Comparison of ENCODE assay signal across 8 cellular contexts in the genomic region with DNA sequence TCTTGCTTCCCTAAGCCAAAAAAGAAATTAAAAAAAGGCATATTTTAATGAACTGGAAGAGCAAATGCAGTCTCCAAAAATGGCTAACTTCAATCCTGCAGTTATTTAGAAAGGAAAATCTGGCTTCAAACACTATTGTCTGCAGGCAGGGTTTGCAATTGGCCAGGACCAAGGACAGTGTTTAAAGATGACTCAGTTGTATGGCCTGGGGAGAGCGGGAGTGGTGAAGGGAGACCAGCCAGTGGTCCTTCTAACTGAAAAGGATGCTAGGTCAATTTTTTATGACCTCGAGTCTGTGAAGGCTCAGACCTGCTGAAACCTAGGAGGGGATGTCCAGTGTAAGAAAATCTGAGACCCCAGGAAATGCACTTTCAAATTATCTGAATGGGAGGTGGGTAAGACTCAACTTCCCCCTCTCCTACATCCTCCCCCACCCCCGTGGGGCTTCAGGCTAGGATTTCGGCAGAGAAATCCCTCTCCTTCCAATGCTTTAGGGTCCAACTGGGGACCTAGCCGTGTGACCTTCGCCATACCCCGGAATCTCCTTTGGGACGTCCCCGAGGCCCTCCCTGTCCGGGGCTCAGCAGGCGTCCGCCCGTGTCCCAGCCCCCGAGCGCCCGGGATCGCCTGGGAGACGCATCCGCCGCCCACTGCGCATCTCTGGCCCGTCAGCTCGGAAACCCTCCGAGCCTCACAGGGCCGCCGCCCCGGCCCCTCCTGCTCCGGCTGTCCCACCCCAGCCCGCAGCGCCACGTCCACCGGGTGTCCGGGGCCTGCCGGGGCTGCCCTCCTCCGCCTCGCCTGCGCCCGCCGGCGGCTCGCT. TPM values are rescaled to one million over a fixed set of nuclear protein-coding genes. Genes with fewer than 3 reads are reported as not detected.
A peak's percentile ranks its signal among the peaks of the same experiment; 100 is the strongest.
DNase-seq lines count a peak whose midpoint lies in the region; ATAC-seq and TF ChIP-seq lines count a peak whose summit lies in the region.

No MANE protein-coding gene starts in this region.

- no peak for TF ChIP-seq CTCF in OCI-LY1 (IDR thresholded peaks at IDR 0.05; ENCODE audit: low read length)
- TF ChIP-seq CTCF in right lobe of liver (IDR thresholded peaks at IDR 0.05) = no peak

- no peaks in the 10 kb centered on the region for H3K9me3 ChIP-seq in OCI-LY1 (ENCODE audit: low read length)
- no peaks in the 10 kb centered on the region for H3K9me3 ChIP-seq in right lobe of liver
- no peaks in the 10 kb centered on the region for H3K9me3 ChIP-seq in subcutaneous abdominal adipose tissue (ENCODE audit: control insufficient read depth in 5 of 5, low read length in 5 of 5)

- H3K4me2 ChIP-seq in OCI-LY1 (ENCODE audit: low read length) = peak overlapping the region; percentile 65

- H2AFZ ChIP-seq in OCI-LY1 (ENCODE audit: low read length) = no peak overlapping the region

- TF ChIP-seq POLR2A in right lobe of liver (IDR thresholded peaks at IDR 0.05) = no peak

- H3K79me2 ChIP-seq in OCI-LY1 (ENCODE audit: insufficient read depth, low read length) = no peaks in the 10 kb centered on the region

- H4K20me1 ChIP-seq in OCI-LY1 (ENCODE audit: insufficient read depth, low read length) = no peaks in the 10 kb centered on the region

- H3K27me3 ChIP-seq in OCI-LY1 (ENCODE audit: insufficient read depth, low read length) (no peaks in the 10 kb centered on the region; the same call in 1 of the 2 replicates), right lobe of liver (no peaks in the 10 kb centered on the region), subcutaneous abdominal adipose tissue (ENCODE audit: control insufficient read depth in 5 of 5, insufficient read depth in 4 of 5, low read length in 5 of 5) (peaks cover 5 to 15% (median 8%) of the 10 kb centered on the region in 5 donors)

- intact Hi-C loops in right lobe of liver (cut with DNase I) = no loop called here

- no peaks in the 10 kb centered on the region for H3F3A ChIP-seq in OCI-LY1 (ENCODE audit: insufficient read depth, low read length)

- H3K4me3 ChIP-seq in OCI-LY1 (ENCODE audit: low read depth, low read length, poor library complexity, severe bottlenecking) = peak overlapping the region; percentile 61
- peak overlapping the region; percentile 44 to 62 (median 46) for H3K4me3 ChIP-seq in right lobe of liver
- H3K4me3 ChIP-seq in subcutaneous abdominal adipose tissue (ENCODE audit: low read depth in 1 of 5, low read length in 5 of 5) = peak overlapping the region; percentile 47 to 74 (median 63)

- no peak overlapping the region for H3K27ac ChIP-seq in OCI-LY1 (ENCODE audit: low read depth, low read length, poor library complexity, severe bottlenecking)
- peak overlapping the region; percentile 60 for H3K27ac ChIP-seq in cingulate gyrus (ENCODE audit: low read depth, low read length)
- H3K27ac ChIP-seq in right lobe of liver = no peak overlapping the region
- no peak overlapping the region for H3K27ac ChIP-seq in subcutaneous abdominal adipose tissue (ENCODE audit: low read depth, low read length)

- DNase-seq in AG20443 (ENCODE audit: low spot score) (peak; percentile 65), right lobe of liver (peak in 1 of 3 donors; percentile 20)

- WGBS in right lobe of liver (ENCODE audit: insufficient coverage, low coverage, low lambda C conversion rate, missing lambda C conversion rate) = 4% methylated on average over 22 of the region's 41 CpGs

- ATAC-seq in GM18511 (IDR thresholded peaks at IDR 0.05; ENCODE audit: unreplicated experiment) = peak; percentile 55
- peak; percentile 19 for ATAC-seq in HG02981 (IDR thresholded peaks at IDR 0.05; ENCODE audit: unreplicated experiment)
- ATAC-seq in right lobe of liver = peak; percentile 29 to 53 (median 48)
- ATAC-seq in HG03108 (IDR thresholded peaks at IDR 0.05; ENCODE audit: unreplicated experiment) = no peak

- H3K36me3 ChIP-seq in OCI-LY1 (ENCODE audit: insufficient read depth, low read length) = no peaks in the 10 kb centered on the region
- H3K36me3 ChIP-seq in right lobe of liver = no peaks in the 10 kb centered on the region
- H3K36me3 ChIP-seq in subcutaneous abdominal adipose tissue (ENCODE audit: control insufficient read depth in 5 of 5, insufficient read depth in 5 of 5, low read length in 5 of 5) = no peaks in the 10 kb centered on the region

- H3K9ac ChIP-seq in OCI-LY1 (ENCODE audit: low read length) (no peak overlapping the region; the same call in 1 of the 2 replicates), subcutaneous abdominal adipose tissue (ENCODE audit: low read length in 5 of 5) (peak overlapping the region in 2 of 5 donors; percentile 16 to 66)

- H3K9me2 ChIP-seq in OCI-LY1 (ENCODE audit: low read depth, low read length) = no peaks in the 10 kb centered on the region

- peaks cover 4% of the 10 kb centered on the region for H3K4me1 ChIP-seq in OCI-LY1 (ENCODE audit: insufficient read depth, low read length, severe bottlenecking)
- peaks cover 0 to 5% (median 0%) of the 10 kb centered on the region in 4 donors for H3K4me1 ChIP-seq in right lobe of liver
- peaks cover 0 to 13% (median 11%) of the 10 kb centered on the region in 5 donors for H3K4me1 ChIP-seq in subcutaneous abdominal adipose tissue (ENCODE audit: control insufficient read depth in 5 of 5, insufficient read depth in 5 of 5, low read length in 5 of 5)

RNA-seq across cellular contexts. Expression of a gene that starts 0.6 kb away (rescaled TPM):
- under 1 TPM; 0.02 to 0.95 (median 0.15) TPM for total RNA-seq in right lobe of liver

RNA-seq across cellular contexts. Expression of a gene that starts 45.0 kb away (rescaled TPM):
- 10 to 100 TPM; 12.1 to 18.4 (median 14.5) TPM for total RNA-seq in right lobe of liver
